7 cellular contexts compared by ENCODE assay signal in the genomic region with DNA sequence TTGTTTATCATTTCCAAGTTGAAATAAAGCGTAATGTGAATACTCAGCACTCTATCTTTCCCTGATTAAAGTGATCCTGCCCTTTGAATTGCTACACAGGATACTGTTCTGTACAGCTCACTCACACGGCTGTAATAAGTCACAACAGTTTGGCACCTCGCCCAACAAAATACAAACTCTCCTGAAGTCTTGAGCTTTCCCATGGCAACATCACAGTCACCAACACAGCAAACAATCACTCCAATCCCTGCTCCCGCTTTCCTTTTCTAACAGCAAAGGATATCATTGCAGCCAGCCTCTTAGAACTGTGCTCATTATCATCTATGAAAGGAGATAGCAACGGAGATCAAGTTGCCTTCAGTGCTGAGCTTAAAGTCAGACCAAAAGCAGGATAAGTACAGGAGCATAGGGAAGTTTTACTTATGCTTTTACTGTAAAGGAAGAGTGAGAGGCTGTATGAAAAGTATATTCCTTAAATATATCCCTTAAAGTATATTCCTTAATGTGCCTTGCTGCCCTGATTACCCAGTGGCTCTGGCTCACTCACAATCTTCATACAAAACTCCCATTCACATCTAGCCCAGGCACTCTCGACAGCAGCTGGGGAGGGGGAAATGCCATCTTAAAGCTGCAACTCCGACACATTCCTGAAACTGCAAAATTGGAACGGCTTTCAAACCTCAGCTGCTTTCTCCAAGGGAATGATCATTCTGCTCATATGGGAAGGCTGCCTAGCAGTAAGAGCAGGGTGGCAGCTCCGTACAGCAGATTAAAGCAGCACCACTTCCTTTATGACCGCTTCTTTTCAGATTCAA. TPM values are rescaled to one million over a fixed set of nuclear protein-coding genes. Genes with fewer than 3 reads are reported as not detected.
DNase-seq lines count a peak whose midpoint lies in the region; TF ChIP-seq lines count a peak whose summit lies in the region.

No MANE protein-coding gene starts in this region.

- WGBS in H9 (ENCODE audit: extremely low coverage, insufficient read length, low lambda C conversion rate) = no CpG with 5 or more reads among the region's 10 CpGs

- no peaks in the 10 kb centered on the region for H3K36me3 ChIP-seq in OCI-LY7 (ENCODE audit: insufficient read depth, low read length)

- intact Hi-C loops in OCI-LY7 (cut with micrococcal nuclease; ENCODE audit: unreplicated experiment) = no loop called here

- H3K4me3 Mint-ChIP-seq in H9 = peak overlapping the region; percentile 19 to 54; a peak in 4 of 5 replicates

- no peak overlapping the region for H3T11ph ChIP-seq in H9 (ENCODE audit: low read length)

- H3K9ac ChIP-seq in H9 (ENCODE audit: extremely low read depth, insufficient read length, low read length) = no peak overlapping the region

- H3K27me3 Mint-ChIP-seq in H9 (ENCODE audit: low read depth) = no peaks in the 10 kb centered on the region

- no peak overlapping the region for H4K91ac ChIP-seq in H9 (ENCODE audit: insufficient read length, low read depth, low read length)

- H2AFZ ChIP-seq in H9 (ENCODE audit: low read length) = no peak overlapping the region
- H2AFZ ChIP-seq in OCI-LY7 (ENCODE audit: low read length) = no peak overlapping the region

- no peak overlapping the region for H2BK12ac ChIP-seq in H9 (ENCODE audit: insufficient read length, low read depth, low read length)

- no peak overlapping the region for H3K56ac ChIP-seq in H9 (ENCODE audit: insufficient read length, low read depth, low read length)

- no peaks in the 10 kb centered on the region for H3K27me3 ChIP-seq in H9 (ENCODE audit: insufficient read depth, low read length)

- H4K8ac ChIP-seq in H9 (replicated peaks; ENCODE audit: insufficient read length, low read depth, low read length) = no peak overlapping the region

- H3K27ac Mint-ChIP-seq in H9 = peak overlapping the region; percentile 36 to 41 (median 37); a peak in 3 of 7 replicates

- H3K27ac ChIP-seq in H9 (ENCODE audit: insufficient read length, low read depth, low read length) (no peak overlapping the region), OCI-LY7 (ENCODE audit: low read depth, low read length, poor library complexity, severe bottlenecking) (no peak overlapping the region)

- CTCF ChIA-PET in OCI-LY7 (lab: Charles Lee; ENCODE audit: unreplicated experiment) = interaction anchor here (0.5 kb wide), 1 partner anchor 41 kb away, joined by 6 read pairs; no protein-coding TSS in a partner anchor

- POLR2A ChIA-PET in OCI-LY7 (lab: Charles Lee) = no interaction called here

- H4K20me1 ChIP-seq in H9 (ENCODE audit: control insufficient read depth, insufficient read depth, insufficient read length) (no peaks in the 10 kb centered on the region), OCI-LY7 (ENCODE audit: insufficient read depth, low read length) (no peaks in the 10 kb centered on the region)

- no peak overlapping the region for H3K23ac ChIP-seq in H9 (ENCODE audit: insufficient read length, low read depth, low read length)

- H3K9me3 ChIP-seq in H9 (ENCODE audit: control insufficient read depth, low read depth, low read length) (no peaks in the 10 kb centered on the region), OCI-LY7 (ENCODE audit: low read length) (no peaks in the 10 kb centered on the region)

- no peaks in the 10 kb centered on the region for H3K9me3 Mint-ChIP-seq in H9

- H2BK15ac ChIP-seq in H9 (ENCODE audit: low read depth, low read length) = no peak overlapping the region

- H3K4me3 ChIP-seq in skeletal muscle cell (ENCODE audit: low read depth, low read length) = peak overlapping the region; percentile 37
- no peak overlapping the region for H3K4me3 ChIP-seq in OCI-LY7 (ENCODE audit: low read depth, low read length, poor library complexity, severe bottlenecking)

- no TSS peak for BruUV-seq in OCI-LY7 (replicated peaks; lab: Mats Ljungman, UMichigan)

- in situ Hi-C loops in T47D (cut with HindIII; ENCODE audit: low pct_unique_long_range_greater_than_20kb, low sequenced_read_pairs) = no loop called here

- H2BK5ac ChIP-seq in H9 (ENCODE audit: insufficient read length, low read length) = no peak overlapping the region

- no peak for TF ChIP-seq CTCF in H9 (conservative IDR thresholded peaks at IDR 0.05)
- TF ChIP-seq CTCF in OCI-LY7 (conservative IDR thresholded peaks at IDR 0.05; ENCODE audit: low read length) = no peak

- DNase-seq in H9 (no peak), NCI-H446 treated with DMSO at 0.1 percent for 48 hours (lab: John Stamatoyannopoulos, UW) (peak; percentile 83), T47D (ENCODE audit: low read depth in 1 of 2, low spot score in 1 of 2) (peak; percentile 33 to 87), inferior parietal cortex (ENCODE audit: extremely low spot score) (peak; percentile 44), skeletal muscle cell (ENCODE audit: low read depth) (peak; percentile 98), HuH-7.5 (ENCODE audit: low spot score) (no peak), OCI-LY7 (ENCODE audit: low spot score) (no peak)

- H3K18ac ChIP-seq in H9 (ENCODE audit: insufficient read length, low read depth, low read length) = no peak overlapping the region

- no peak overlapping the region for H2AK5ac ChIP-seq in H9 (ENCODE audit: insufficient read length, low read length)

- H3K79me2 ChIP-seq in H9 (ENCODE audit: insufficient read depth, low read length) = 0 out of 2 replicates have a peak, but pooled peaks cover 1% of the 10 kb centered on the region
- no peaks in the 10 kb centered on the region for H3K79me2 ChIP-seq in OCI-LY7 (ENCODE audit: insufficient read depth, low read depth, low read length)

- H3K4me1 ChIP-seq in H9 (ENCODE audit: insufficient read depth, low read length) = peaks cover 9% of the 10 kb centered on the region
- H3K4me1 ChIP-seq in OCI-LY7 (ENCODE audit: insufficient read depth, low read length, poor library complexity, severe bottlenecking) = no peaks in the 10 kb centered on the region

- H4K5ac ChIP-seq in H9 (ENCODE audit: insufficient read length, low read depth, low read length) = no peak overlapping the region

- H3K4ac ChIP-seq in H9 (ENCODE audit: low read depth, low read length) = no peak overlapping the region

- no peak overlapping the region for H2BK20ac ChIP-seq in H9 (ENCODE audit: low read depth, low read length, poor library complexity, severe bottlenecking)

- no peaks in the 10 kb centered on the region for H3K9me2 ChIP-seq in OCI-LY7 (ENCODE audit: insufficient read depth, low read length)

- peaks cover 27 to 32% of the 10 kb centered on the region in 2 experiments for H3K4me1 Mint-ChIP-seq in H9

- H3K4me2 ChIP-seq in H9 (ENCODE audit: insufficient read depth, insufficient read length, low read length) (peak overlapping the region; percentile 39), OCI-LY7 (ENCODE audit: low read length) (no peak overlapping the region)

- H2BK120ac ChIP-seq in H9 (ENCODE audit: low read depth, low read length, poor library complexity, severe bottlenecking) = no peak overlapping the region

- H3K36me3 Mint-ChIP-seq in H9 (ENCODE audit: insufficient read depth in 1 of 3, low read depth in 3 of 3) = no peaks in the 10 kb centered on the region

- H3K14ac ChIP-seq in H9 (ENCODE audit: insufficient read depth, low read length) = no peak overlapping the region

- H3K23me2 ChIP-seq in H9 (ENCODE audit: insufficient read length, low read depth, low read length, poor library complexity, severe bottlenecking) = no peaks in the 10 kb centered on the region

- no peaks in the 10 kb centered on the region for H3K79me1 ChIP-seq in H9 (ENCODE audit: insufficient read depth, low read depth, low read length, poor library complexity, severe bottlenecking)

RNA-seq across cellular contexts. Expression of gene MAML2, which starts 35.9 kb away (rescaled TPM):
- total RNA-seq in H9 (2021) (2.7 TPM in 2 replicates), OCI-LY7 (2022) (0.15 and 0.26 TPM in 2 replicates)
- total RNA-seq in OCI-LY7 (2014; rRNA removed; shearing (Covaris generic)) = 0.54 and 1.0 TPM in 2 replicates

Comparison
In these comparisons a context has a peak if more than half of its experiments do, and no peak if none do; other contexts are left out.
1. DNase-seq: peak in NCI-H446 treated with DMSO at 0.1 percent for 48 hours (single experiment), T47D (2 of 2), inferior parietal cortex (single experiment) and skeletal muscle cell (single experiment); none in H9 (single experiment), HuH-7.5 (single experiment) and OCI-LY7 (single experiment).